ENCODE assay signal across 8 cellular contexts in genomic region chr3:56923546-56924224, GRCh38.
A peak's percentile ranks its signal among the peaks of the same experiment; 100 is the strongest.
DNase-seq lines count a peak whose midpoint lies in the region; ATAC-seq and TF ChIP-seq lines count a peak whose summit lies in the region.

No MANE protein-coding gene starts in this region.

- no peaks in the 10 kb centered on the region for H3K27me3 ChIP-seq in esophagus squamous epithelium

- H3K27ac Mint-ChIP-seq in T-helper 2 cell treated with Interferon-gamma antibody and Interleukin-4, amounts not matched to agents 5 μg/mL and 100 μg/mL, for 36 hours, result peak overlapping the region; percentile 81

- no peak for ATAC-seq in GM21360 (IDR thresholded peaks at IDR 0.05; ENCODE audit: unreplicated experiment)
- no peak for ATAC-seq in HG03432 (IDR thresholded peaks at IDR 0.05; ENCODE audit: unreplicated experiment)

- H3K9me3 ChIP-seq in esophagus squamous epithelium, result no peaks in the 10 kb centered on the region

- intact Hi-C loops in esophagus squamous epithelium (cut with DNase I), result no loop called here

- H3K4me3 Mint-ChIP-seq in T-helper 2 cell treated with Interferon-gamma antibody and Interleukin-4, amounts not matched to agents 5 μg/mL and 100 μg/mL, for 36 hours, result peak overlapping the region; percentile 44

- TF ChIP-seq CTCF in esophagus squamous epithelium (IDR thresholded peaks at IDR 0.05), result peak in 1 of 6 experiments; percentile 9

- no peaks in the 10 kb centered on the region for H3K36me3 Mint-ChIP-seq in T-helper 2 cell treated with Interferon-gamma antibody and Interleukin-4, amounts not matched to agents 5 μg/mL and 100 μg/mL, for 36 hours (ENCODE audit: low read depth)

- TF ChIP-seq POLR2A in esophagus squamous epithelium (IDR thresholded peaks at IDR 0.05), result no peak

- peak; percentile 43 for DNase-seq in NCI-H2029 (lab: John Stamatoyannopoulos, UW)
- DNase-seq in NCI-H2029 treated with DMSO at 0.1 percent for 48 hours (lab: John Stamatoyannopoulos, UW), result no peak
- peak; percentile 33 for DNase-seq in T-helper 2 cell treated with Interferon-gamma antibody and Interleukin-4, amounts not matched to agents 5 μg/mL and 100 μg/mL, for 36 hours (ENCODE audit: low spot score)
- DNase-seq in esophagus squamous epithelium (lab: John Stamatoyannopoulos, UW), result no peak
- peak; percentile 66 for DNase-seq in pons (ENCODE audit: low spot score)
- no peak for DNase-seq in NCI-H187 (lab: John Stamatoyannopoulos, UW)

- H3K4me3 ChIP-seq in esophagus squamous epithelium, result no peak overlapping the region

- WGBS in esophagus squamous epithelium, 2 donors, result 3 to 4% methylated on average over 3 of the region's 3 CpGs

- H3K27ac ChIP-seq in esophagus squamous epithelium, result peak overlapping the region; percentile 0 to 63 (median 58)

- H3K4me1 Mint-ChIP-seq in T-helper 2 cell treated with Interferon-gamma antibody and Interleukin-4, amounts not matched to agents 5 μg/mL and 100 μg/mL, for 36 hours (ENCODE audit: low read depth), result peaks cover 71% of the 10 kb centered on the region

- H3K9me3 Mint-ChIP-seq in T-helper 2 cell treated with Interferon-gamma antibody and Interleukin-4, amounts not matched to agents 5 μg/mL and 100 μg/mL, for 36 hours, result no peaks in the 10 kb centered on the region

- no peaks in the 10 kb centered on the region for H3K36me3 ChIP-seq in esophagus squamous epithelium

- no peaks in the 10 kb centered on the region for H3K27me3 Mint-ChIP-seq in T-helper 2 cell treated with Interferon-gamma antibody and Interleukin-4, amounts not matched to agents 5 μg/mL and 100 μg/mL, for 36 hours (ENCODE audit: low read depth)

- H3K4me1 ChIP-seq in esophagus squamous epithelium, result peaks cover 14 to 76% (median 36%) of the 10 kb centered on the region in 3 donors

Comparison
In these comparisons a context has a peak if more than half of its experiments do, and no peak if none do; other contexts are left out.
1. DNase-seq: peak in NCI-H2029 (single experiment), T-helper 2 cell treated with Interferon-gamma antibody and Interleukin-4, amounts not matched to agents 5 μg/mL and 100 μg/mL, for 36 hours (single experiment) and pons (single experiment); none in NCI-H2029 treated with DMSO at 0.1 percent for 48 hours (single experiment), esophagus squamous epithelium (single experiment) and NCI-H187 (0 of 2).